ENCODE assay signal across 8 cellular contexts in the genomic region with DNA sequence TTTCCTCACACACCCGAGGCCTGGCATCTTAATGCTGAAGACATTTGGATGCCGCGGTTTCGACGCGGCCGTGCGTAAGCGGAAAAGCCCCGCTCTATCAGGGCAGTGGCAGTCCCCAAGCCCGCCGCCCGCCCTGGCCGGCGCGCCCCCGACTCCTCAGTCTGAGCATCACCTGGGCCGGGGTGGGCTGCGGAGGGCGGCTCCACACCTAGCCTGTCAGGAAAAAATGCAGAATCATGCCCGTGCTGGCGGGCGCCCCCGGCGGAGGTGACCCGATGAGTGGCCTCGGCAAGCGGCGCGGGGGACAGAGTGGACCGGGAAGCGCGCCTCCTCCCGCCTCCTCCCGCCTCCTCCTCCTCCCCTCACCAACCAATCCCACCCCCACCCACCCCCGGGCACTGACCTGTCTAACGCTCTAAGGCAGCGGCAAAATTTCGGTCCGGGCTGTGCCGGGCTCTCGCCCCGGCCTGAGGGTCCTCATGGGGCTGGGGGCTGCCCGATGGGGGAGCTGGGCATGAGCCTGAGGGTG. TPM values are rescaled to one million over a fixed set of nuclear protein-coding genes. Genes with fewer than 3 reads are reported as not detected.
A peak's percentile ranks its signal among the peaks of the same experiment; 100 is the strongest.
DNase-seq lines count a peak whose midpoint lies in the region; ATAC-seq and TF ChIP-seq lines count a peak whose summit lies in the region.

No MANE protein-coding gene starts in this region.

- H3K9me3 Mint-ChIP-seq in activated naive CD8-positive, alpha-beta T cell treated with anti-CD3 and anti-CD28 coated beads, Interleukin-2, amount 10 ng/mL, durations not matched to agents 7 days and 5 days: no peaks in the 10 kb centered on the region

- H3K4me1 Mint-ChIP-seq in activated naive CD8-positive, alpha-beta T cell treated with anti-CD3 and anti-CD28 coated beads, Interleukin-2, amount 10 ng/mL, durations not matched to agents 7 days and 5 days: peaks cover 9% of the 10 kb centered on the region

- H3K27me3 Mint-ChIP-seq in activated naive CD8-positive, alpha-beta T cell treated with anti-CD3 and anti-CD28 coated beads, Interleukin-2, amount 10 ng/mL, durations not matched to agents 7 days and 5 days: peaks cover 65% of the 10 kb centered on the region

- H3K9me2 ChIP-seq in hepatocyte (replicated peaks; ENCODE audit: insufficient read depth): no peaks in the 10 kb centered on the region

- POLR2A ChIA-PET in activated naive CD8-positive, alpha-beta T cell treated with anti-CD3 and anti-CD28 coated beads, Interleukin-2, amount 10 ng/mL, durations not matched to agents 7 days and 5 days (lab: Charles Lee): no interaction called here

- H3K4me1 ChIP-seq in hepatocyte (ENCODE audit: insufficient read depth): peaks cover 6% of the 10 kb centered on the region

- peak; percentile 33 for ATAC-seq in activated naive CD8-positive, alpha-beta T cell treated with anti-CD3 and anti-CD28 coated beads, Interleukin-2, amount 10 ng/mL, durations not matched to agents 7 days and 5 days (ENCODE audit: low read depth)
- ATAC-seq in GM21529 (IDR thresholded peaks at IDR 0.05; ENCODE audit: unreplicated experiment) (no peak), HG03520 (IDR thresholded peaks at IDR 0.05; ENCODE audit: unreplicated experiment) (no peak)

- no peak for TF ChIP-seq CTCF in hepatocyte (IDR thresholded peaks at IDR 0.05; ENCODE audit: poor library complexity)

- peak overlapping the region; percentile 78 for H3K4me3 Mint-ChIP-seq in activated naive CD8-positive, alpha-beta T cell treated with anti-CD3 and anti-CD28 coated beads, Interleukin-2, amount 10 ng/mL, durations not matched to agents 7 days and 5 days

- no peaks in the 10 kb centered on the region for H4K20me1 ChIP-seq in hepatocyte (ENCODE audit: insufficient read depth, poor library complexity, severe bottlenecking)

- H3K79me2 ChIP-seq in hepatocyte: no peaks in the 10 kb centered on the region

- under 1% methylated on average over 21 of the region's 44 CpGs for WGBS in hepatocyte (ENCODE audit: low lambda C conversion rate, missing lambda C conversion rate)

- no peaks in the 10 kb centered on the region for H3K36me3 ChIP-seq in hepatocyte (replicated peaks; ENCODE audit: insufficient read depth, low read depth)

- H2AFZ ChIP-seq in hepatocyte: peak overlapping the region; percentile 84

- H3K9me3 ChIP-seq in hepatocyte (ENCODE audit: low read depth): no peaks in the 10 kb centered on the region

- peak overlapping the region; percentile 99 for H3K4me2 ChIP-seq in hepatocyte

- DNase-seq in NCI-H345 (lab: John Stamatoyannopoulos, UW) (peak; percentile 49), NCI-H345 treated with DMSO at 0.1 percent for 48 hours (lab: John Stamatoyannopoulos, UW; ENCODE audit: unreplicated experiment) (no peak), M059J (ENCODE audit: low read depth) (peak; percentile 27), hepatocyte (ENCODE audit: low spot score) (peak; percentile 7)
- DNase-seq in activated naive CD8-positive, alpha-beta T cell treated with anti-CD3 and anti-CD28 coated beads, Interleukin-2, amount 10 ng/mL, durations not matched to agents 7 days and 5 days: peak; percentile 56

- H3K27me3 ChIP-seq in hepatocyte: peaks cover 81% of the 10 kb centered on the region

- no peaks in the 10 kb centered on the region for H3K36me3 Mint-ChIP-seq in activated naive CD8-positive, alpha-beta T cell treated with anti-CD3 and anti-CD28 coated beads, Interleukin-2, amount 10 ng/mL, durations not matched to agents 7 days and 5 days

- H3K4me3 ChIP-seq in hepatocyte (peak overlapping the region; percentile 46), skin epidermis (peak overlapping the region; percentile 23 to 48 (median 36))

- no peak overlapping the region for H3K27ac Mint-ChIP-seq in activated naive CD8-positive, alpha-beta T cell treated with anti-CD3 and anti-CD28 coated beads, Interleukin-2, amount 10 ng/mL, durations not matched to agents 7 days and 5 days

- H3K27ac ChIP-seq in hepatocyte (no peak overlapping the region), skin epidermis (peak overlapping the region in 2 of 21 experiments; percentile 10 to 31)

RNA-seq across cellular contexts. Expression of a gene that starts 0.6 kb away (rescaled TPM):
- 21.6 and 43.3 TPM in 2 replicates for total RNA-seq in M059J (2014; rRNA removed; shearing (Covaris generic))
- total RNA-seq in activated naive CD8-positive, alpha-beta T cell treated with anti-CD3 and anti-CD28 coated beads, Interleukin-2, amount 10 ng/mL, durations not matched to agents 7 days and 5 days: under 1 TPM; 0.65 to 0.80 TPM
- total RNA-seq in hepatocyte: 0.24 and 0.97 TPM in 2 replicates
- 0.97 and 1.2 TPM in 2 replicates for polyA plus RNA-seq in hepatocyte

RNA-seq across cellular contexts. Expression of a gene that starts 21.2 kb away (rescaled TPM):
- total RNA-seq in M059J (2014; rRNA removed; shearing (Covaris generic)): 6.2 and 13.2 TPM in 2 replicates
- total RNA-seq in activated naive CD8-positive, alpha-beta T cell treated with anti-CD3 and anti-CD28 coated beads, Interleukin-2, amount 10 ng/mL, durations not matched to agents 7 days and 5 days: 1 to 10 TPM; 1.3 to 1.4 TPM
- 9.0 and 12.6 TPM in 2 replicates for total RNA-seq in hepatocyte
- polyA plus RNA-seq in hepatocyte: 0.29 and 1.3 TPM in 2 replicates

RNA-seq across cellular contexts. Expression of a gene that starts 27.8 kb away (rescaled TPM):
- 20.1 and 21.4 TPM in 2 replicates for total RNA-seq in M059J (2014; rRNA removed; shearing (Covaris generic))
- total RNA-seq in activated naive CD8-positive, alpha-beta T cell treated with anti-CD3 and anti-CD28 coated beads, Interleukin-2, amount 10 ng/mL, durations not matched to agents 7 days and 5 days: 10 to 100 TPM; 31.5 to 32.8 TPM
- total RNA-seq in hepatocyte: 17.7 and 19.9 TPM in 2 replicates
- polyA plus RNA-seq in hepatocyte: 31.2 and 42.9 TPM in 2 replicates

RNA-seq across cellular contexts. Expression of a gene that starts 41.4 kb away (rescaled TPM):
- 71.2 and 85.3 TPM in 2 replicates for total RNA-seq in M059J (2014; rRNA removed; shearing (Covaris generic))
- total RNA-seq in activated naive CD8-positive, alpha-beta T cell treated with anti-CD3 and anti-CD28 coated beads, Interleukin-2, amount 10 ng/mL, durations not matched to agents 7 days and 5 days: 10 to 100 TPM; 21.6 to 24.1 TPM
- 30.0 and 41.6 TPM in 2 replicates for total RNA-seq in hepatocyte
- 32.3 and 34.2 TPM in 2 replicates for polyA plus RNA-seq in hepatocyte

Comparison
In these comparisons a context has a peak if more than half of its experiments do, and no peak if none do; other contexts are left out.
1. RNA of a gene that starts 0.6 kb away (total RNA-seq): 21.6 to 43.3 TPM in M059J; 0.24 to 0.97 TPM in hepatocyte and 0.65 to 0.80 TPM in activated naive CD8-positive, alpha-beta T cell treated with anti-CD3 and anti-CD28 coated beads, Interleukin-2, amount 10 ng/mL, durations not matched to agents 7 days and 5 days; every median in the first group is over 10 times any median in the second.